11 cellular contexts compared by ENCODE assay signal in genomic region chr19:19485161-19485997, GRCh38. TPM values are rescaled to one million over a fixed set of nuclear protein-coding genes. Genes with fewer than 3 reads are reported as not detected.
DNase-seq lines count a peak whose midpoint lies in the region; ATAC-seq and TF ChIP-seq lines count a peak whose summit lies in the region.
"Had no signal": no experiment of that assay in that cellular context is flagged by ENCODE, and none has a peak within 500 bp of the region (broad histone marks: within the 10 kb centered on the region; RNA-seq: fewer than 3 reads in every experiment).

No MANE protein-coding gene starts in this region.

- no peaks in the 10 kb centered on the region for H3K27me3 Mint-ChIP-seq in activated naive CD8-positive, alpha-beta T cell treated with anti-CD3 and anti-CD28 coated beads, Interleukin-2, amount 50 U/mL, for 24 hours

- peaks cover 11% of the 10 kb centered on the region for H3K36me3 Mint-ChIP-seq in activated naive CD8-positive, alpha-beta T cell treated with anti-CD3 and anti-CD28 coated beads, Interleukin-2, amount 50 U/mL, for 24 hours (ENCODE audit: low read depth)

- no peaks in the 10 kb centered on the region for H3K9me3 ChIP-seq in AG04450 (ENCODE audit: control insufficient read depth, insufficient read depth, low read length)

- no peak overlapping the region for H3K4me3 ChIP-seq in AG04450 (ENCODE audit: low read depth, low read length)

- H3K27ac ChIP-seq in AG04450 (ENCODE audit: low read depth, low read length), result peak overlapping the region; percentile 80

- peak overlapping the region; percentile 46 for H3K27ac Mint-ChIP-seq in activated naive CD8-positive, alpha-beta T cell treated with anti-CD3 and anti-CD28 coated beads, Interleukin-2, amount 50 U/mL, for 24 hours

- no peak overlapping the region for H3K4me3 Mint-ChIP-seq in activated naive CD8-positive, alpha-beta T cell treated with anti-CD3 and anti-CD28 coated beads, Interleukin-2, amount 50 U/mL, for 24 hours

- ATAC-seq in GM18907 (IDR thresholded peaks at IDR 0.05; ENCODE audit: unreplicated experiment) (peak; percentile 28), GM21576 (IDR thresholded peaks at IDR 0.05; ENCODE audit: unreplicated experiment) (no peak), left lobe of liver (no peak)
- no peak for ATAC-seq in activated naive CD8-positive, alpha-beta T cell treated with anti-CD3 and anti-CD28 coated beads, Interleukin-2, amount 50 U/mL, for 24 hours

- DNase-seq in AG04450 (ENCODE audit: low read depth, low spot score), result no peak
- DNase-seq in activated naive CD8-positive, alpha-beta T cell treated with anti-CD3 and anti-CD28 coated beads, Interleukin-2, amount 50 U/mL, for 24 hours, result no peak
- peak; percentile 87 for DNase-seq in islet precursor cell
- DNase-seq in NCI-H524 treated with DMSO at 0.1 percent for 48 hours (lab: John Stamatoyannopoulos, UW), result no peak
- no peak for DNase-seq in left lobe of liver (ENCODE audit: low spot score)
- no peak for DNase-seq in activated CD4-positive, CD25-positive, alpha-beta regulatory T cell treated with anti-CD3 and anti-CD28 coated beads, Interleukin-2, amount 50 U/mL, for 72 hours
- DNase-seq: amygdala; NCI-H1417; stimulated activated naive CD4-positive, alpha-beta T cell treated with Interleukin-2 at 50 U/mL for 16 hours had no signal

- POLR2A ChIA-PET in AG04450 (lab: Yijun Ruan, JAX), result interaction anchor here (1.0 to 1.3 kb wide), 3 partner anchors 21 to 80 kb away, joined by 3 to 4 read pairs (median 3); partner anchors contain the start of gene GATAD2A

- peaks cover 70% of the 10 kb centered on the region for H3K4me1 Mint-ChIP-seq in activated naive CD8-positive, alpha-beta T cell treated with anti-CD3 and anti-CD28 coated beads, Interleukin-2, amount 50 U/mL, for 24 hours

- no peaks in the 10 kb centered on the region for H3K27me3 ChIP-seq in AG04450 (ENCODE audit: control insufficient read depth, insufficient read depth, low read length)

- H3K9me3 Mint-ChIP-seq in activated naive CD8-positive, alpha-beta T cell treated with anti-CD3 and anti-CD28 coated beads, Interleukin-2, amount 50 U/mL, for 24 hours, result no peaks in the 10 kb centered on the region

- no peak for TF ChIP-seq CTCF in AG04450 (IDR thresholded peaks at IDR 0.05; ENCODE audit: low read depth, low read length)

- CTCF ChIA-PET in AG04450 (lab: Charles Lee), result no interaction called here

RNA-seq across cellular contexts. Expression of gene TSSK6, which starts 30.0 kb away (rescaled TPM):
- polyA plus RNA-seq in AG04450 (2011; rRNA removed), result 1.0 and 1.7 TPM in 2 replicates
- 0.48 and 0.60 TPM in 2 replicates for polyA minus RNA-seq in AG04450 (2011; rRNA and poly(A)+ RNA removed)
- 1.8 TPM for total RNA-seq in left lobe of liver

RNA-seq across cellular contexts. Expression of gene NDUFA13, which starts 30.6 kb away (rescaled TPM):
- polyA plus RNA-seq in AG04450 (2011; rRNA removed), result 388 and 454 TPM in 2 replicates
- polyA minus RNA-seq in AG04450 (2011; rRNA and poly(A)+ RNA removed), result 86.2 and 132 TPM in 2 replicates
- 200 TPM for total RNA-seq in left lobe of liver

RNA-seq across cellular contexts. Expression of gene YJEFN3, which starts 43.3 kb away (rescaled TPM):
- 1.2 and 1.4 TPM in 2 replicates for polyA plus RNA-seq in AG04450 (2011; rRNA removed)
- polyA minus RNA-seq in AG04450 (2011; rRNA and poly(A)+ RNA removed), result 0.28 and 0.56 TPM in 2 replicates
- 5.9 TPM for total RNA-seq in left lobe of liver

RNA-seq across cellular contexts. Expression of gene CILP2, which starts 52.7 kb away (rescaled TPM):
- 0.20 and 0.25 TPM in 2 replicates for polyA plus RNA-seq in AG04450 (2011; rRNA removed)
- 0.13 and 0.18 TPM in 2 replicates for polyA minus RNA-seq in AG04450 (2011; rRNA and poly(A)+ RNA removed)
- total RNA-seq in left lobe of liver, result 0.10 TPM
